Comparison of ENCODE assay signal across 8 cellular contexts in the genomic region with DNA sequence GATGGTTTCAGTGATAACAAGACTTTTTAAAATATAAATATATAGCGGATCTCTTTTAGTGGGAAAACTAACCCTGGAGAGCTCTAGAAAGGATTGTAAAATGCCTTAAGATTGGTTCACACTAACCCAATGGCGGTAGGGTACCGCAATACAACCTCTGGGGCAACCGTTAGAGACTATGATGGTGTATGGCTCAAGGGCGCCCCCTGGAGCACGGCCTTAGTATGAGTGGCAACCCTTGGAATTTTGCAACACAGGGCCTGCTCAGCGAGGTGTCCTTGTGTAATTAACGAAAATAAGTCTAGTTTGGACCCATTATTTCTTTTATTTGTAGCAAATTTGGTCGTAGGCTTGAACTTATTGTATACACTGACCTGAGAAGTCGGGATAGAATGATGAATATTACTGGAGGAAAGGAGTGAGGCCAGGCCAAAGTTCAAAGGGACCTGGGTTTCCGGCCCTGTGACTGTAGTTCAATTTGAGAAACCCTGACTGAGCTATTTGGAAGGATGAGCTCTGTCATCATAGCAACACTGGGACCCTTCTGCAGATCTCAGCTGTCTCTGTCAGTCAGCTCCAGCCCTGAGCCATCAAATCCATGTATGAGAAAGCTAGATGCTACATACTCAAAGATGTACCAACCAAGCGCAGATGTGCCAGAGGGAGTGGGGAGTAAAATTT. TPM values are rescaled to one million over a fixed set of nuclear protein-coding genes. Genes with fewer than 3 reads are reported as not detected.
A peak's percentile ranks its signal among the peaks of the same experiment; 100 is the strongest.
DNase-seq lines count a peak whose midpoint lies in the region; ATAC-seq, FAIRE-seq and TF ChIP-seq lines count a peak whose summit lies in the region.

No MANE protein-coding gene starts in this region.

- no peak overlapping the region for H3K27ac ChIP-seq in spleen

- H3K27me3 ChIP-seq in BJ (ENCODE audit: control insufficient read depth, insufficient read depth, low read length) (no peaks in the 10 kb centered on the region), spleen (replicated peaks in 1 of 7) (no peaks in the 10 kb centered on the region)

- H3K36me3 ChIP-seq in BJ (ENCODE audit: control insufficient read depth, insufficient read depth, low read length): no peaks in the 10 kb centered on the region
- no peaks in the 10 kb centered on the region for H3K36me3 ChIP-seq in spleen

- CTCF ChIA-PET in BJ (lab: Yijun Ruan, JAX): interaction anchor here (0.6 to 1.7 kb wide), 5 partner anchors 25 to 54 kb away, joined by 3 to 4 read pairs (median 3); no protein-coding TSS in a partner anchor

- DNase-seq in BJ (ENCODE audit: low read depth) (no peak), RPMI8226 (peak; percentile 69), left cardiac atrium (peak; percentile 36), spleen (peak; percentile 86), frontal cortex (ENCODE audit: low spot score in 2 of 2) (no peak)
- peak; percentile 76 to 94 (median 88) for DNase-seq in activated naive CD4-positive, alpha-beta T cell (lab: John Stamatoyannopoulos, UW)

- WGBS in spleen, 5 donors: 34 to 41% (median 37%) methylated on average over 12 of the region's 12 CpGs

- no peaks in the 10 kb centered on the region for H3K9me3 ChIP-seq in spleen

- ATAC-seq in GM19025 (IDR thresholded peaks at IDR 0.05; ENCODE audit: low read depth, unreplicated experiment) (peak; percentile 84), HG03139 (IDR thresholded peaks at IDR 0.05; ENCODE audit: unreplicated experiment) (peak; percentile 97), left cardiac atrium (peak; percentile 38 to 61)

- no peaks in the 10 kb centered on the region for H3K4me1 ChIP-seq in spleen

- TF ChIP-seq CTCF in BJ (IDR thresholded peaks at IDR 0.05; ENCODE audit: insufficient read depth, low read depth, low read length): peak; percentile 61
- TF ChIP-seq CTCF in spleen (IDR thresholded peaks at IDR 0.05 in 8 of 11, conservative IDR thresholded peaks at IDR 0.05 in 3 of 11): peak; percentile 21 to 77 (median 61)

- no peak for TF ChIP-seq POLR2A in spleen (IDR thresholded peaks at IDR 0.05)

- FAIRE-seq in frontal cortex (lab: Jason Lieb, UNC): no peak

- intact Hi-C loops in left cardiac atrium (cut with DNase I) (loop anchor here (5.0 to 10.0 kb wide), 2 partner anchors 122 to 124 kb away; no protein-coding TSS in a partner anchor), spleen (cut with DNase I; ENCODE audit: low total_unique reads) (no loop called here)

- POLR2A ChIA-PET in BJ (lab: Charles Lee): no interaction called here

- H3K4me3 ChIP-seq in BJ (ENCODE audit: low read depth, low read length) (no peak overlapping the region), spleen (no peak overlapping the region)

RNA-seq across cellular contexts. Expression of gene CAMK4, which starts 54.8 kb away (rescaled TPM):
- 0.71 and 0.78 TPM in 2 replicates for polyA plus RNA-seq in BJ (2011; rRNA removed)
- polyA minus RNA-seq in BJ (2011; rRNA and poly(A)+ RNA removed): 0.19 and 1.2 TPM in 2 replicates
- under 1 TPM; 0.53 to 0.63 TPM for total RNA-seq in left cardiac atrium
- total RNA-seq in spleen: 10 to 100 TPM; 11.5 to 22.3 (median 16.4) TPM
- 1 to 10 TPM in 2 of 3 donors, under 1 TPM in 1; 0.90 to 1.6 (median 1.6) TPM for polyA plus RNA-seq in spleen
- total RNA-seq in frontal cortex: 67.3 TPM

Comparison
In these comparisons a context has a peak if more than half of its experiments do, and no peak if none do; other contexts are left out.
1. DNase-seq: peak in RPMI8226 (single experiment), activated naive CD4-positive, alpha-beta T cell (4 of 4), left cardiac atrium (single experiment) and spleen (single experiment); none in BJ (single experiment) and frontal cortex (0 of 2).
2. RNA of gene CAMK4, which starts 54.8 kb away (total RNA-seq): 67.3 TPM in frontal cortex (single experiment) and 11.5 to 22.3 TPM in spleen; 0.53 to 0.63 TPM in left cardiac atrium; every median in the first group is over 4 times any median in the second.
3. Peak in every context shown above with its lines, with median percentiles within 50 percentile points of each other: ATAC-seq.